ENCODE assay signal across 14 cellular contexts in genomic region chr13:113588394-113589111, GRCh38. TPM values are rescaled to one million over a fixed set of nuclear protein-coding genes. Genes with fewer than 3 reads are reported as not detected.
A peak's percentile ranks its signal among the peaks of the same experiment; 100 is the strongest.
DNase-seq lines count a peak whose midpoint lies in the region; ATAC-seq and TF ChIP-seq lines count a peak whose summit lies in the region.
"Had no signal": no experiment of that assay in that cellular context is flagged by ENCODE, and none has a peak within 500 bp of the region (broad histone marks: within the 10 kb centered on the region; RNA-seq: fewer than 3 reads in every experiment).

No MANE protein-coding gene starts in this region.

- POLR2A ChIA-PET in T-cell (lab: Charles Lee): no interaction called here

- H3K36me3 Mint-ChIP-seq in activated T-cell treated with anti-CD3 and anti-CD28 coated beads, Interleukin-2, amount 50 U/mL, for 24 hours (ENCODE audit: low read depth): peaks cover 76% of the 10 kb centered on the region
- H3K36me3 Mint-ChIP-seq in T-cell: peaks cover 9% of the 10 kb centered on the region
- H3K36me3 Mint-ChIP-seq in endothelial cell (ENCODE audit: low read depth, unreplicated experiment): peaks cover 32% of the 10 kb centered on the region

- no peaks in the 10 kb centered on the region for H3K9me3 ChIP-seq in stomach
- H3K9me3 ChIP-seq: esophagus squamous epithelium, left lung had no signal

- CTCF ChIA-PET in T-cell (lab: Charles Lee): no interaction called here

- peak overlapping the region; percentile 5 for H3K27ac Mint-ChIP-seq in activated T-cell treated with anti-CD3 and anti-CD28 coated beads, Interleukin-2, amount 50 U/mL, for 24 hours
- H3K27ac Mint-ChIP-seq in T-cell: peak overlapping the region; percentile 3 to 24
- peak overlapping the region; percentile 70 for H3K27ac Mint-ChIP-seq in endothelial cell (ENCODE audit: unreplicated experiment)
- H3K27ac Mint-ChIP-seq: activated naive CD4-positive, alpha-beta T cell treated with anti-CD3 and anti-CD28 coated beads, Interleukin-2, amount 50 U/mL, for 24 hours had no signal

- TF ChIP-seq EP300 in stomach (IDR thresholded peaks at IDR 0.05): no peak

- H3K4me3 ChIP-seq in stomach: no peak overlapping the region
- H3K4me3 ChIP-seq: esophagus squamous epithelium, left lung had no signal

- no peak overlapping the region for H3K27ac ChIP-seq in stomach
- H3K27ac ChIP-seq: esophagus squamous epithelium, left lung had no signal

- H3K36me3 ChIP-seq in stomach: peaks cover 7 to 56% (median 33%) of the 10 kb centered on the region in 4 donors

- WGBS in stomach, 5 donors: 86 to 93% (median 91%) methylated on average over 6 of the region's 6 CpGs

- H3K9me3 Mint-ChIP-seq in activated T-cell treated with anti-CD3 and anti-CD28 coated beads, Interleukin-2, amount 50 U/mL, for 24 hours: no peaks in the 10 kb centered on the region
- H3K9me3 Mint-ChIP-seq in T-cell (no peaks in the 10 kb centered on the region), endothelial cell (ENCODE audit: unreplicated experiment) (no peaks in the 10 kb centered on the region)
- H3K9me3 Mint-ChIP-seq: activated naive CD4-positive, alpha-beta T cell treated with anti-CD3 and anti-CD28 coated beads, Interleukin-2, amount 50 U/mL, for 24 hours had no signal

- no peak for ATAC-seq in T-cell (replicated peaks in 1 of 4)
- ATAC-seq: activated CD4-positive, CD25-positive, alpha-beta regulatory T cell treated with anti-CD3 and anti-CD28 coated beads, Interleukin-2, amount 50 U/mL, for 24 hours; left lung; SK-N-SH treated with all-trans-retinoic acid at 6 μM for 48 hours had no signal

- peaks cover 15 to 40% (median 27%) of the 10 kb centered on the region in 4 donors for H3K4me1 ChIP-seq in stomach

- no peak for TF ChIP-seq POLR2A in stomach (IDR thresholded peaks at IDR 0.05)

- no peak for DNase-seq in activated T-cell treated with anti-CD3 and anti-CD28 coated beads, Interleukin-2, amount 50 U/mL, for 24 hours
- DNase-seq in activated T-cell treated with anti-CD3 and anti-CD28 coated beads for 4 hours (no peak), T-cell (peak in 1 of 34 experiments; percentile 10), endothelial cell (ENCODE audit: low spot score) (no peak), stomach (peak; percentile 4), NCI-H345 treated with DMSO at 0.1 percent for 48 hours (lab: John Stamatoyannopoulos, UW; ENCODE audit: unreplicated experiment) (no peak), AG08395 (ENCODE audit: low spot score) (no peak), NCI-H1417 treated with DMSO at 0.1 percent for 48 hours (lab: John Stamatoyannopoulos, UW) (no peak)
- DNase-seq: esophagus squamous epithelium, hippocampal formation, left lung had no signal

- TF ChIP-seq CTCF in endothelial cell (IDR thresholded peaks at IDR 0.05; ENCODE audit: unreplicated experiment) (no peak), stomach (IDR thresholded peaks at IDR 0.05) (peak in 1 of 7 experiments; percentile 5)

- H3K4me1 Mint-ChIP-seq in activated T-cell treated with anti-CD3 and anti-CD28 coated beads, Interleukin-2, amount 50 U/mL, for 24 hours (ENCODE audit: low read depth): peaks cover 49% of the 10 kb centered on the region
- H3K4me1 Mint-ChIP-seq in T-cell (peaks cover 34 to 47% (median 44%) of the 10 kb centered on the region in 3 donors), endothelial cell (ENCODE audit: unreplicated experiment) (peaks cover 12% of the 10 kb centered on the region)

- no peaks in the 10 kb centered on the region for H3K27me3 ChIP-seq in stomach
- H3K27me3 ChIP-seq: esophagus squamous epithelium, left lung had no signal

- intact Hi-C loops in stomach (cut with DNase I; ENCODE audit: low total_unique reads): no loop called here

- H3K4me3 Mint-ChIP-seq in activated T-cell treated with anti-CD3 and anti-CD28 coated beads, Interleukin-2, amount 50 U/mL, for 24 hours: no peak overlapping the region
- H3K4me3 Mint-ChIP-seq in T-cell (peak overlapping the region in 1 of 3 donors; percentile 5), endothelial cell (ENCODE audit: unreplicated experiment) (peak overlapping the region; percentile 43)
- H3K4me3 Mint-ChIP-seq: activated naive CD4-positive, alpha-beta T cell treated with anti-CD3 and anti-CD28 coated beads, Interleukin-2, amount 50 U/mL, for 24 hours had no signal

- H3K27me3 Mint-ChIP-seq in activated T-cell treated with anti-CD3 and anti-CD28 coated beads, Interleukin-2, amount 50 U/mL, for 24 hours: no peaks in the 10 kb centered on the region
- H3K27me3 Mint-ChIP-seq in T-cell (no peaks in the 10 kb centered on the region), endothelial cell (ENCODE audit: unreplicated experiment) (peaks cover 15% of the 10 kb centered on the region)
- H3K27me3 Mint-ChIP-seq: activated naive CD4-positive, alpha-beta T cell treated with anti-CD3 and anti-CD28 coated beads, Interleukin-2, amount 50 U/mL, for 24 hours had no signal

RNA-seq across cellular contexts. Expression of gene TFDP1, which starts 4.0 kb away (rescaled TPM):
- total RNA-seq in T-cell (10 to 100 TPM; 25.8 to 38.3 (median 34.1) TPM), endothelial cell (ENCODE audit: unreplicated experiment) (65.8 TPM), stomach (100 to 1,000 TPM in 2 of 5 donors, 10 to 100 TPM in 3; 35.3 to 207 (median 59.1) TPM)
- 10 to 100 TPM; 27.3 to 57.2 (median 55.3) TPM for polyA plus RNA-seq in stomach

Comparison
In these comparisons a context has a peak if more than half of its experiments do, and no peak if none do; other contexts are left out.
1. H3K27ac Mint-ChIP-seq: peak in every context shown above with its lines; median percentile 70 in endothelial cell; 14 in T-cell; 5 in activated T-cell treated with anti-CD3 and anti-CD28 coated beads, Interleukin-2, amount 50 U/mL, for 24 hours.